Comparison of ENCODE assay signal across 23 cellular contexts in the genomic region with DNA sequence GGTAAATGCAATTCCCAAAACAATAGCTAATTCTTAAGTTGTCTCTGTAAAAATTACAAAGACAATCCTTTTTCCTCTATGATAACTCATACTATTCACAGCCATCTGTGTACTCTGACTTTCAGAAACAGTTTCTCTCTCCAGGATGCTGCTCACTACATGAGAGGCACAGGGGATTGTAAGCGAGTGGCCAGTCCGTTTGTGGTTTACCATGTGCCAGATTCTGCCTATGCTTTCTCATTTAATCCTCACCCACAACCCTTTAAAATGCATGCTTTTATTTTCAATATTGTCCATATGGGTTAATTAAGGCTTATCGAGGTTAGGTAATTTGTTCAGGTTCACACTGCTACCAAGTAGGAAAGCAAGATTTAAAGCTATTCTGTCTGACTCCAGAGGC. TPM values are rescaled to one million over a fixed set of nuclear protein-coding genes. Genes with fewer than 3 reads are reported as not detected.
DNase-seq lines count a peak whose midpoint lies in the region; ATAC-seq and TF ChIP-seq lines count a peak whose summit lies in the region.
"Had no signal": no experiment of that assay in that cellular context is flagged by ENCODE, and none has a peak within 500 bp of the region (broad histone marks: within the 10 kb centered on the region; RNA-seq: fewer than 3 reads in every experiment).

No MANE protein-coding gene starts in this region.

- H3K36me3 ChIP-seq in BLaER1 treated with 17β-estradiol and CSF1 and Interleukin-3, amounts not matched to agents 10 nM and 100 nM: no peaks in the 10 kb centered on the region
- H3K36me3 ChIP-seq: MG63, Peyer's patch had no signal

- H3K4me1 ChIP-seq in BLaER1 treated with 17β-estradiol and CSF1 and Interleukin-3, amounts not matched to agents 10 nM and 100 nM: peaks cover 11 to 59% (median 36%) of the 10 kb centered on the region in 10 experiments; a peak in 18 of 20 replicates
- H3K4me1 ChIP-seq: Peyer's patch had no signal

- DNase-seq in natural killer cell (no peak), T-helper 17 cell (no peak), NCI-H1436 treated with DMSO at 0.1 percent for 48 hours (lab: John Stamatoyannopoulos, UW) (no peak), nephron progenitor cell (no peak)
- no peak for DNase-seq in stimulated activated CD4-positive, alpha-beta T cell treated with anti-CD3 and anti-CD28 coated beads, Interleukin-1b, Interleukin-23, amount 100 ng/mL, for 48 hours
- DNase-seq: CD8-positive, alpha-beta T cell; DMS53; H9; Karpas-422; MG63; NCI-H1092 treated with DMSO at 0.1 percent for 48 hours; NCI-H1694; NK-92 treated with Interleukin-12 subunit alpha and Interleukin-12 subunit beta, amount 100 ng/mL, for 24 hours; Peyer's patch had no signal

- H3K4me1 Mint-ChIP-seq in natural killer cell (peaks cover 39 to 48% of the 10 kb centered on the region in 2 donors), T-helper 17 cell (peaks cover 16% of the 10 kb centered on the region), nephron progenitor cell (peaks cover 16% of the 10 kb centered on the region)

- H3K27me3 Mint-ChIP-seq in natural killer cell (ENCODE audit: low read depth in 2 of 2) (peaks cover 5 to 12% of the 10 kb centered on the region in 2 donors), T-helper 17 cell (peaks cover 37% of the 10 kb centered on the region), nephron progenitor cell (ENCODE audit: low read depth, poor library complexity) (no peaks in the 10 kb centered on the region)

- H3K36me3 Mint-ChIP-seq in natural killer cell (no peaks in the 10 kb centered on the region), T-helper 17 cell (ENCODE audit: low read depth) (peaks cover 3% of the 10 kb centered on the region), nephron progenitor cell (ENCODE audit: low read depth) (no peaks in the 10 kb centered on the region)
- H3K36me3 Mint-ChIP-seq: CD8-positive, alpha-beta T cell had no signal

- H3K9ac ChIP-seq in BLaER1 treated with 17β-estradiol and CSF1 and Interleukin-3, amounts not matched to agents 10 nM and 100 nM: no peak overlapping the region

- peaks cover 0 to 11% (median 0%) of the 10 kb centered on the region in 11 experiments; a peak in 1 of 22 replicates for H3K27me3 ChIP-seq in BLaER1 treated with 17β-estradiol and CSF1 and Interleukin-3, amounts not matched to agents 10 nM and 100 nM
- H3K27me3 ChIP-seq: MG63, Peyer's patch had no signal

- H3K27ac ChIP-seq in BLaER1 treated with 17β-estradiol and CSF1 and Interleukin-3, amounts not matched to agents 10 nM and 100 nM: peak overlapping the region in 1 of 11 experiments; percentile 40; a peak in 1 of 22 replicates
- H3K27ac ChIP-seq: HL-60, Peyer's patch had no signal

- H3K27ac Mint-ChIP-seq in natural killer cell (peak overlapping the region; percentile 7 to 43), T-helper 17 cell (no peak overlapping the region), nephron progenitor cell (no peak overlapping the region)
- H3K27ac Mint-ChIP-seq: B cell; CD8-positive, alpha-beta T cell; H9 had no signal

- TF ChIP-seq CTCF in natural killer cell (IDR thresholded peaks at IDR 0.05): no peak
- TF ChIP-seq CTCF in nephron progenitor cell (IDR thresholded peaks at IDR 0.05): no peak

- peak overlapping the region in 8 of 11 experiments; percentile 14 to 57 (median 43); a peak in 13 of 22 replicates for H3K4me2 ChIP-seq in BLaER1 treated with 17β-estradiol and CSF1 and Interleukin-3, amounts not matched to agents 10 nM and 100 nM

- no peak overlapping the region for H3K4me3 ChIP-seq in BLaER1 treated with 17β-estradiol and CSF1 and Interleukin-3, amounts not matched to agents 10 nM and 100 nM
- H3K4me3 ChIP-seq: MG63, Peyer's patch had no signal

- H3K9me3 Mint-ChIP-seq in natural killer cell: no peaks in the 10 kb centered on the region
- no peaks in the 10 kb centered on the region for H3K9me3 Mint-ChIP-seq in nephron progenitor cell
- H3K9me3 Mint-ChIP-seq: CD8-positive, alpha-beta T cell; H9 had no signal

- intact Hi-C loops in natural killer cell (cut with micrococcal nuclease): no loop called here

- no peaks in the 10 kb centered on the region for H3K9me3 ChIP-seq in BLaER1 treated with 17β-estradiol and CSF1 and Interleukin-3, amounts not matched to agents 10 nM and 100 nM (replicated peaks in 1 of 11)
- no peaks in the 10 kb centered on the region for H3K9me3 ChIP-seq in T-helper 17 cell (ENCODE audit: control insufficient read depth, low read length, poor library complexity, severe bottlenecking)
- H3K9me3 ChIP-seq: MG63, Peyer's patch had no signal

- no peaks in the 10 kb centered on the region for H4K20me1 ChIP-seq in BLaER1 treated with 17β-estradiol and CSF1 and Interleukin-3, amounts not matched to agents 10 nM and 100 nM

- ATAC-seq in GM19395 (IDR thresholded peaks at IDR 0.05; ENCODE audit: unreplicated experiment) (peak; percentile 47), HG03571 (IDR thresholded peaks at IDR 0.05; ENCODE audit: unreplicated experiment) (peak; percentile 44), natural killer cell (peak in 2 of 3 donors; percentile 33 to 58), T-helper 17 cell (no peak)
- ATAC-seq: CD8-positive, alpha-beta T cell had no signal

- H3K4me3 Mint-ChIP-seq in natural killer cell (peak overlapping the region; percentile 0), T-helper 17 cell (no peak overlapping the region), nephron progenitor cell (no peak overlapping the region)
- H3K4me3 Mint-ChIP-seq: B cell; CD8-positive, alpha-beta T cell; H9 had no signal

RNA-seq across cellular contexts. Expression of a gene that starts 23.0 kb away (rescaled TPM):
- total RNA-seq in natural killer cell: 100 to 1,000 TPM; 306 to 365 (median 343) TPM
- total RNA-seq in T-helper 17 cell: 100 to 1,000 TPM; 387 to 736 TPM
- total RNA-seq: A172, H9, HT1080, NCI-H460 had no signal

RNA-seq across cellular contexts. Expression of a gene that starts 37.4 kb away (rescaled TPM):
- 1 to 10 TPM in 1 of 3 donors, under 1 TPM in 2; 0.45 to 1.3 (median 0.77) TPM for total RNA-seq in natural killer cell
- under 1 TPM; 0.05 to 0.26 TPM for total RNA-seq in T-helper 17 cell
- total RNA-seq: A172, H9, HT1080, NCI-H460, SK-MEL-5 had no signal

Comparison
In these comparisons a context has a peak if more than half of its experiments do, and no peak if none do; other contexts are left out.
1. H3K27ac Mint-ChIP-seq: peak in natural killer cell (2 of 2); none in T-helper 17 cell (single experiment) and nephron progenitor cell (single experiment).